Comparison of ENCODE assay signal across 24 cellular contexts in the genomic region with DNA sequence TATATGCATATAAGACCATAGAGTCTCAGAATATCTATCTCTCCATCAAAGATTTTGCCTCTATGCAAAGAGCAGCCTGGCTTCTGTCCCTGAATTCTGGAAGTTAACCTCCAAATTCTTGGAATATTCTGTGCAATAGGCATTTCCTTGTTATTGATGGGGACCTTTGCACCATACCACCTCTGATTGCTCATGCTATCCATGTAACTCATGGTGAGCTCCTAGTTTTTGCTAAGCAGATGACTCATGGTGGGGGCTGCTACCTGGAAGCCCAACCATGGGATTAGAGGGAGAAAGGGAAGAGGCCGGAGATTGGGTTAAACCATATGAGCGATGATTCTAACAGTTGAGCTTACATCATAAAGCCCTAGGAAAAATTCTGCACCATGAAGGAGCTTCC.
A peak's percentile ranks its signal among the peaks of the same experiment; 100 is the strongest.
DNase-seq lines count a peak whose midpoint lies in the region; ATAC-seq, FAIRE-seq and TF ChIP-seq lines count a peak whose summit lies in the region.
"Had no signal": no experiment of that assay in that cellular context is flagged by ENCODE, and none has a peak within 500 bp of the region (broad histone marks: within the 10 kb centered on the region; RNA-seq: fewer than 3 reads in every experiment).

No MANE protein-coding gene starts in this region.

- H3K4me3 Mint-ChIP-seq in mesothelial cell of epicardium = no peak overlapping the region
- H3K4me3 Mint-ChIP-seq: CD4-positive, CD25-positive, alpha-beta regulatory T cell; T-helper 1 cell treated with Interleukin-12 subunit alpha and Interleukin-12 subunit beta and Interleukin-4 antibody, amounts not matched to agents 30 μg/mL and 1 μg/mL, for 36 hours had no signal

- in situ Hi-C loops in GM13977 (cut with MboI; ENCODE audit: low pct_unique_long_range_greater_than_20kb, low sequenced_read_pairs, unreplicated experiment) = no loop called here

- no peak overlapping the region for H3K27ac Mint-ChIP-seq in mesothelial cell of epicardium
- H3K27ac Mint-ChIP-seq: CD4-positive, CD25-positive, alpha-beta regulatory T cell; T-helper 1 cell treated with Interleukin-12 subunit alpha and Interleukin-12 subunit beta and Interleukin-4 antibody, amounts not matched to agents 30 μg/mL and 1 μg/mL, for 36 hours had no signal

- no peaks in the 10 kb centered on the region for H3K27me3 Mint-ChIP-seq in mesothelial cell of epicardium (ENCODE audit: low read depth)
- H3K27me3 Mint-ChIP-seq: CD4-positive, CD25-positive, alpha-beta regulatory T cell had no signal

- TF ChIP-seq POLR2A in H54 (IDR thresholded peaks at IDR 0.05; ENCODE audit: low read depth, low read length) = no peak

- no peaks in the 10 kb centered on the region for H3K36me3 Mint-ChIP-seq in mesothelial cell of epicardium
- H3K36me3 Mint-ChIP-seq: CD4-positive, CD25-positive, alpha-beta regulatory T cell had no signal

- no peak for FAIRE-seq in H54 (lab: Jason Lieb, UNC)
- FAIRE-seq: G401.6, GM12891, GM19239 had no signal

- ATAC-seq in HG02623 (IDR thresholded peaks at IDR 0.05; ENCODE audit: unreplicated experiment) = no peak
- ATAC-seq in GM21390 (IDR thresholded peaks at IDR 0.05; ENCODE audit: unreplicated experiment) = no peak
- ATAC-seq: Panc1 had no signal

- DNase-seq in Daoy (ENCODE audit: low read depth) (peak; percentile 2), H54 (ENCODE audit: insufficient read length, low spot score) (peak; percentile 9), NCI-H226 (peak; percentile 58), iris pigment epithelial cell (ENCODE audit: low read depth) (peak; percentile 1), GM13977 (ENCODE audit: low spot score) (no peak), mesothelial cell of epicardium (ENCODE audit: low spot score in 2 of 2, unreplicated experiment in 2 of 2) (no peak)
- DNase-seq: CD4-positive, CD25-positive, alpha-beta regulatory T cell; DMS153; DND-41; H7; NCI-H1092 treated with DMSO at 0.1 percent for 48 hours; NCI-H1436 treated with DMSO at 0.1 percent for 48 hours; NCI-H1930; NCI-H446 treated with DMSO at 0.1 percent for 48 hours; NCI-H526; SK-N-SH; SW 1271 had no signal

- H3K4me1 Mint-ChIP-seq in mesothelial cell of epicardium = no peaks in the 10 kb centered on the region
- H3K4me1 Mint-ChIP-seq: CD4-positive, CD25-positive, alpha-beta regulatory T cell had no signal

- TF ChIP-seq CTCF in GM13977 (IDR thresholded peaks at IDR 0.05; ENCODE audit: extremely low read depth, insufficient read depth, missing control alignments) = no peak
- TF ChIP-seq CTCF in mesothelial cell of epicardium (IDR thresholded peaks at IDR 0.05; ENCODE audit: unreplicated experiment) = no peak

- H3K9me3 Mint-ChIP-seq in mesothelial cell of epicardium = peaks cover 17% of the 10 kb centered on the region
- H3K9me3 Mint-ChIP-seq: T-helper 1 cell treated with Interleukin-12 subunit alpha and Interleukin-12 subunit beta and Interleukin-4 antibody, amounts not matched to agents 30 μg/mL and 1 μg/mL, for 36 hours had no signal

Comparison
In these comparisons a context has a peak if more than half of its experiments do, and no peak if none do; other contexts are left out.
1. DNase-seq: peak in Daoy (single experiment), H54 (single experiment), NCI-H226 (single experiment) and iris pigment epithelial cell (single experiment); none in GM13977 (single experiment) and mesothelial cell of epicardium (0 of 2).